Comparison of ENCODE assay signal across 8 cellular contexts in the genomic region with DNA sequence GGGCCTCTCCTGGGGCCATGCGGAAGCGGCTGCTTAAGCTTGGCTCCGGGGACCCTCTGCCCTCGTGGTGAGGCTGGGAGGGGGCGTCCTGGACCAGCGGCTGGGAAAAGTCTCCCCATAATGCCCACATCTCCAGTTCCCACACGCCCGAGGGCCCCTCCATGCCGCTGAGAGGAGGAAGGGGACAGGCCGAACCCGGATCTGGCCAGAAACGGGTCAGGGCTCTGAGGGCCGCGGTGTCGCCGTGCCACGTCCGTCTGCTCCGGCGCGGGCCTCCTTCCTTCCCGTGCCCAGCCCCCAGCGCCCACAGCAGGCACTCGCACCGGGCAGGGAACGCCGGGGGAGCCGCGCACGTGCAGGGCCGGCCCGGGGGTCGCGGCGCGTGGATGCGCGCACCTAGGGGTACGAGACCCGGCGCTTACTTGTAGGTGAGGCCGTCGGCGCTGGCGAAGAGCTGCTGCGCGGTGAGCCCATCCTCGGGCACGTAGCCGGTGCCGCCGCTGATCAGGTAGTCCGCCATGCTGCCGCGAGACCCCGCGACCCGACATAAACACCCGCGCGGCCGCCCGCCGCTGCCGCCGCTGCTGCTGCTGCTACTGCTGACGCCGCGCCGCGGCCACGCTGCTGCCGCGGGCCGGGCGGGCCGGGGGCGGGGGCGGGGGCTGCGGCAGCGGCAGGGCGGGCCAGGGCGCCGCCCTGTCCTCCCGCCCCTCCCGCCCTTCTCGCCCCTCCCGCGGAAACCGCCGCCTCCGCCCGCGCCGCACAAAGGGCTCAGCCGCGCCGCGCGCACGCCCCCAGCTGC. TPM values are rescaled to one million over a fixed set of nuclear protein-coding genes. Genes with fewer than 3 reads are reported as not detected.
A peak's percentile ranks its signal among the peaks of the same experiment; 100 is the strongest.
DNase-seq lines count a peak whose midpoint lies in the region; ATAC-seq and TF ChIP-seq lines count a peak whose summit lies in the region.

No MANE protein-coding gene starts in this region.

- ATAC-seq in HG02870 (IDR thresholded peaks at IDR 0.05; ENCODE audit: unreplicated experiment) (no peak), GM18519 (IDR thresholded peaks at IDR 0.05; ENCODE audit: low FRiP score, unreplicated experiment) (no peak)

- H3K9ac ChIP-seq in SK-N-MC (ENCODE audit: insufficient read length) (peak overlapping the region; percentile 73), iPS-15b (ENCODE audit: low read depth, low read length) (peak overlapping the region; percentile 50)

- TF ChIP-seq CTCF in BE2C (IDR thresholded peaks at IDR 0.05; ENCODE audit: low read depth, low read length): no peak; the same call in 1 of the 2 replicates

- DNase-seq in BE2C (peak; percentile 77), HEK293T (ENCODE audit: extremely low spot score) (peak; percentile 75), SK-N-MC (ENCODE audit: low read depth, low spot score) (no peak)
- DNase-seq in stimulated activated CD4-positive, alpha-beta T cell treated with anti-CD3 and anti-CD28 coated beads, Interleukin-1b, Interleukin-23, amount 100 ng/mL, for 24 hours (ENCODE audit: low read depth in 4 of 4, low spot score in 1 of 4): peak; percentile 21 to 44 (median 34)

- H3K4me1 ChIP-seq in BE2C (peaks cover 24% of the 10 kb centered on the region), iPS-15b (ENCODE audit: control insufficient read depth, insufficient read depth, low read length) (peaks cover 19% of the 10 kb centered on the region)

- H3K27ac ChIP-seq in SK-N-MC: no peak overlapping the region
- H3K27ac ChIP-seq in angular gyrus (ENCODE audit: low read depth, low read length): peak overlapping the region; percentile 62

- POLR2A ChIA-PET in HEK293T (lab: Yijun Ruan, JAX): interaction anchor here (1.2 to 1.3 kb wide), 2 partner anchors 11 to 62 kb away, joined by 3 to 5 read pairs; a partner anchor contains a TSS

- CTCF ChIA-PET in HEK293T (lab: Yijun Ruan, JAX): interaction anchor here (0.9 to 1.1 kb wide), 2 partner anchors 20 to 24 kb away, joined by 3 to 4 read pairs; no protein-coding TSS in a partner anchor

- H3K9me3 ChIP-seq in BE2C (no peaks in the 10 kb centered on the region), SK-N-MC (ENCODE audit: low read depth, low read length) (no peaks in the 10 kb centered on the region), iPS-15b (ENCODE audit: control insufficient read depth, insufficient read depth, low read length) (no peaks in the 10 kb centered on the region)

- peak overlapping the region; percentile 93 for H3K4me3 ChIP-seq in BE2C (ENCODE audit: low read depth, low read length)
- H3K4me3 ChIP-seq in SK-N-MC: peak overlapping the region; percentile 82
- H3K4me3 ChIP-seq in iPS-15b (ENCODE audit: low read depth, low read length): peak overlapping the region; percentile 52

- H3K36me3 ChIP-seq in BE2C (peaks cover 33% of the 10 kb centered on the region), SK-N-MC (ENCODE audit: insufficient read depth, low read length) (peaks cover 29% of the 10 kb centered on the region; the same call in 1 of the 2 replicates), iPS-15b (ENCODE audit: control insufficient read depth, insufficient read depth, low read length) (no peaks in the 10 kb centered on the region)

- H3K27me3 ChIP-seq in BE2C: peaks cover 6% of the 10 kb centered on the region; the same call in 1 of the 2 replicates
- H3K27me3 ChIP-seq in iPS-15b (ENCODE audit: control insufficient read depth, insufficient read depth, low read length): peaks cover 81% of the 10 kb centered on the region

TF ChIP-seq in HEK293T, 16 proteins besides CTCF, POLR2A, EP300 and RAD21:
- no peak for TF ChIP-seq ARNT (IDR thresholded peaks at IDR 0.05)
- TF ChIP-seq, protein P1, sequence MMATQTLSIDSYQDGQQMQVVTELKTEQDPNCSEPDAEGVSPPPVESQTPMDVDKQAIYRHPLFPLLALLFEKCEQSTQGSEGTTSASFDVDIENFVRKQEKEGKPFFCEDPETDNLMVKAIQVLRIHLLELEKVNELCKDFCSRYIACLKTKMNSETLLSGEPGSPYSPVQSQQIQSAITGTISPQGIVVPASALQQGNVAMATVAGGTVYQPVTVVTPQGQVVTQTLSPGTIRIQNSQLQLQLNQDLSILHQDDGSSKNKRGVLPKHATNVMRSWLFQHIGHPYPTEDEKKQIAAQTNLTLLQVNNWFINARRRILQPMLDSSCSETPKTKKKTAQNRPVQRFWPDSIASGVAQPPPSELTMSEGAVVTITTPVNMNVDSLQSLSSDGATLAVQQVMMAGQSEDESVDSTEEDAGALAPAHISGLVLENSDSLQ (IDR thresholded peaks at IDR 0.05): no peak
- no peak for TF ChIP-seq NFRKB (IDR thresholded peaks at IDR 0.05)
- TF ChIP-seq FOXM1 (IDR thresholded peaks at IDR 0.05; ENCODE audit: borderline replicate concordance): no peak
- no peak for TF ChIP-seq ELF4 (IDR thresholded peaks at IDR 0.05)
- no peak for TF ChIP-seq HDGF (IDR thresholded peaks at IDR 0.05; ENCODE audit: borderline replicate concordance)
- no peak for TF ChIP-seq ZNF384 (IDR thresholded peaks at IDR 0.05)
- no peak for TF ChIP-seq FOXA1 (IDR thresholded peaks at IDR 0.05)
- no peak for TF ChIP-seq LEF1 (IDR thresholded peaks at IDR 0.05; ENCODE audit: borderline replicate concordance)
- no peak for TF ChIP-seq SP1 (IDR thresholded peaks at IDR 0.05)
- TF ChIP-seq SUZ12 (IDR thresholded peaks at IDR 0.05): no peak
- TF ChIP-seq TARDBP (IDR thresholded peaks at IDR 0.05): no peak
- TF ChIP-seq FOXK2 (IDR thresholded peaks at IDR 0.05): no peak
- no peak for TF ChIP-seq CTBP1 (IDR thresholded peaks at IDR 0.05; ENCODE audit: borderline replicate concordance)
- no peak for TF ChIP-seq BHLHE40 (IDR thresholded peaks at IDR 0.05; ENCODE audit: borderline replicate concordance)
- no peak for TF ChIP-seq L3MBTL2 (conservative IDR thresholded peaks at IDR 0.05)
TF ChIP-seq in HEK293T: peak in this region for 0.

RNA-seq across cellular contexts. Expression of a gene that starts 4.2 kb away (rescaled TPM):
- 265 TPM for polyA plus RNA-seq in BE2C (2012; ENCODE audit: insufficient read depth, insufficient read length, low read depth)

RNA-seq across cellular contexts. Expression of a gene that starts 44.1 kb away (rescaled TPM):
- polyA plus RNA-seq in BE2C (2012; ENCODE audit: insufficient read depth, insufficient read length, low read depth): 252 TPM

RNA-seq across cellular contexts. Expression of a gene that starts 50.1 kb away (rescaled TPM):
- 13.2 TPM for polyA plus RNA-seq in BE2C (2012; ENCODE audit: insufficient read depth, insufficient read length, low read depth)
